ENCODE assay signal across 8 cellular contexts in the genomic region with DNA sequence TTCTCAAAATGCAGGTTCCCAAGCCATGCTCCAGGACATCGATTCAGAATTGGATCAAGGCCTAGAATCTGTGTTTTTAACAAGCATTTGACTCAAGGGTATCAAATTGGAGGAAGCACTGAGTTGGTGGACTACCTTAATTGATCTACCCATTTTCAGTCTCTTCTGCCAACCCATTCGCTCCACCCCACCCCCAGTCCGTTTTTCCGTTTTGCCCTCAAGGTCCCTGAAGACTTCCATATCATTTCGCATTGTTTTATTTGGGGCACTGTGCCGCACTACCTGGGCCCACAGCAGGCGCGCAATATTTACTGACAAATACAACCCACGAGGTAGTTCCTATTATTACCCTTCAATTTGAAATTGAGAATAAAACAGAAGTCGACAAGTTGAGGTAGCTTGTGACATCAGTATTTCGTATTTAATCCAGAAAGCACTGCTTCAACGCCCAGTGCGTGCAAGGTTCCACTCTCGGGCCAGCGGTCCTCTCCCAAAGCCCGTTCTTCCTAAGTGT. TPM values are rescaled to one million over a fixed set of nuclear protein-coding genes. Genes with fewer than 3 reads are reported as not detected.
DNase-seq lines count a peak whose midpoint lies in the region; ATAC-seq and TF ChIP-seq lines count a peak whose summit lies in the region.

No MANE protein-coding gene starts in this region.

- H3K36me3 ChIP-seq in fibroblast of lung (ENCODE audit: control insufficient read depth, insufficient read depth, low read length) (no peaks in the 10 kb centered on the region), sigmoid colon (peaks cover 0 to 3% (median 0%) of the 10 kb centered on the region in 4 donors)

- WGBS in sigmoid colon, 2 donors: 9 to 14% methylated on average over 16 of the region's 16 CpGs

- TF ChIP-seq POLR2A in sigmoid colon (IDR thresholded peaks at IDR 0.05): no peak

- no peaks in the 10 kb centered on the region for H3K9me3 Mint-ChIP-seq in activated B cell treated with CpG ODN at 0.5 μM for 24 hours

- POLR2A ChIA-PET in activated B cell treated with CpG ODN at 0.5 μM for 24 hours (lab: Charles Lee): interaction anchor here (0.6 to 2.6 kb wide), 20 partner anchors 11 to 526 kb away, joined by 3 to 19 read pairs (median 4); a partner anchor contains a TSS

- CTCF ChIA-PET in activated B cell treated with CpG ODN at 0.5 μM for 24 hours (lab: Charles Lee): interaction anchor here (1.0 to 3.1 kb wide), 7 partner anchors 24 to 314 kb away, joined by 3 to 15 read pairs (median 4); a partner anchor contains a TSS

- no peaks in the 10 kb centered on the region for H4K20me1 ChIP-seq in fibroblast of lung (ENCODE audit: control insufficient read depth, extremely low read depth, insufficient read depth, low read length)

- peaks cover 19% of the 10 kb centered on the region for H3K4me1 Mint-ChIP-seq in activated B cell treated with CpG ODN at 0.5 μM for 24 hours

- peak overlapping the region; percentile 98 for H3K4me2 ChIP-seq in fibroblast of lung (ENCODE audit: extremely low read depth, insufficient read depth, low read length)

- H3K27ac Mint-ChIP-seq in activated B cell treated with CpG ODN at 0.5 μM for 24 hours: peak overlapping the region; percentile 98

- peak overlapping the region; percentile 95 for H3K4me3 Mint-ChIP-seq in activated B cell treated with CpG ODN at 0.5 μM for 24 hours

- peak; percentile 23 for DNase-seq in activated naive CD4-positive, alpha-beta T cell treated with Interleukin-2 at 50 U/mL for 16 hours
- no peak for DNase-seq in activated naive CD4-positive, alpha-beta T cell (lab: John Stamatoyannopoulos, UW)
- no peak for DNase-seq in activated B cell treated with CpG ODN at 0.5 μM for 24 hours
- DNase-seq in fibroblast of lung (ENCODE audit: low read depth in 2 of 2): no peak
- DNase-seq in sigmoid colon: no peak
- DNase-seq in NCI-H526 treated with DMSO at 0.1 percent for 48 hours (lab: John Stamatoyannopoulos, UW): no peak

- H3K79me2 ChIP-seq in fibroblast of lung (ENCODE audit: control insufficient read depth, insufficient read depth, low read length): peaks cover 27% of the 10 kb centered on the region

- H3K4me3 ChIP-seq in fibroblast of lung (replicated peaks in 1 of 4; ENCODE audit: control extremely low read depth in 1 of 4, insufficient read depth in 1 of 4, low read depth in 3 of 4, low read length in 4 of 4) (peak overlapping the region; percentile 68 to 98 (median 96)), sigmoid colon (peak overlapping the region; percentile 87 to 95 (median 92))

- peak overlapping the region; percentile 93 for H3K9ac ChIP-seq in fibroblast of lung (ENCODE audit: insufficient read depth, low read length)

- ATAC-seq in activated B cell treated with CpG ODN at 0.5 μM for 24 hours (ENCODE audit: low read depth): no peak
- no peak for ATAC-seq in HG03442 (IDR thresholded peaks at IDR 0.05; ENCODE audit: unreplicated experiment)
- no peak for ATAC-seq in GM18867 (IDR thresholded peaks at IDR 0.05; ENCODE audit: unreplicated experiment)

- TF ChIP-seq CTCF in activated B cell treated with CpG ODN at 0.5 μM for 24 hours (IDR thresholded peaks at IDR 0.05) (no peak), fibroblast of lung (conservative IDR thresholded peaks at IDR 0.05 in 1 of 2, IDR thresholded peaks at IDR 0.05 in 1 of 2; ENCODE audit: low read depth in 1 of 2, low read length in 2 of 2) (no peak), sigmoid colon (IDR thresholded peaks at IDR 0.05) (no peak)

- H3K36me3 Mint-ChIP-seq in activated B cell treated with CpG ODN at 0.5 μM for 24 hours (ENCODE audit: low read depth): peaks cover 16% of the 10 kb centered on the region

- H3K9me3 ChIP-seq in fibroblast of lung (ENCODE audit: control insufficient read depth, insufficient read depth, low read depth, low read length) (no peaks in the 10 kb centered on the region), sigmoid colon (no peaks in the 10 kb centered on the region)

- intact Hi-C loops in activated B cell treated with CpG ODN at 0.5 μM for 24 hours (cut with micrococcal nuclease): loop anchor here (1.0 to 10.0 kb wide), 10 partner anchors 25 to 517 kb away; a partner anchor contains a TSS
- intact Hi-C loops in sigmoid colon (cut with DNase I): loop anchor here (2.0 kb wide), 1 partner anchor 35 kb away; a partner anchor contains a TSS

- H3K27me3 Mint-ChIP-seq in activated B cell treated with CpG ODN at 0.5 μM for 24 hours: no peaks in the 10 kb centered on the region

- H2AFZ ChIP-seq in fibroblast of lung (ENCODE audit: low read length): peak overlapping the region; percentile 99

- H3K27me3 ChIP-seq in fibroblast of lung (ENCODE audit: control insufficient read depth, insufficient read depth, low read length) (no peaks in the 10 kb centered on the region), sigmoid colon (no peaks in the 10 kb centered on the region)

- TF ChIP-seq EP300 in sigmoid colon (IDR thresholded peaks at IDR 0.05): no peak

- H3K4me1 ChIP-seq in fibroblast of lung (ENCODE audit: control insufficient read depth, extremely low read depth, insufficient read depth, low read length) (no peaks in the 10 kb centered on the region), sigmoid colon (peaks cover 0 to 36% (median 14%) of the 10 kb centered on the region in 4 donors)

- H3K27ac ChIP-seq in fibroblast of lung (ENCODE audit: insufficient read depth, low read length) (peak overlapping the region; percentile 93), sigmoid colon (peak overlapping the region; percentile 96 to 98 (median 98))

RNA-seq across cellular contexts. Expression of a gene that starts 0.6 kb away (rescaled TPM):
- total RNA-seq in activated B cell treated with CpG ODN at 0.5 μM for 24 hours (9.5 TPM in 2 replicates), fibroblast of lung (11.4 and 11.8 TPM in 2 replicates), sigmoid colon (10 to 100 TPM; 16.1 to 33.2 (median 18.3) TPM)
- polyA plus RNA-seq in fibroblast of lung (9.6 and 12.1 TPM in 2 replicates), sigmoid colon (10 to 100 TPM in 2 of 3 donors, 1 to 10 TPM in 1; 8.8 to 12.0 (median 10.3) TPM)
- polyA plus RNA-seq in fibroblast of lung (2012): 4.5 and 5.0 TPM in 2 replicates
- 8.2 and 9.3 TPM in 2 replicates for polyA minus RNA-seq in fibroblast of lung (ENCODE audit: low replicate concordance)

RNA-seq across cellular contexts. Expression of a gene that starts 35.4 kb away (rescaled TPM):
- total RNA-seq in activated B cell treated with CpG ODN at 0.5 μM for 24 hours: 0.93 and 1.2 TPM in 2 replicates
- 15.2 and 21.3 TPM in 2 replicates for total RNA-seq in fibroblast of lung
- polyA plus RNA-seq in fibroblast of lung: 34.5 and 45.5 TPM in 2 replicates
- 17.5 and 25.6 TPM in 2 replicates for polyA plus RNA-seq in fibroblast of lung (2012)
- 21.0 and 22.0 TPM in 2 replicates for polyA minus RNA-seq in fibroblast of lung (ENCODE audit: low replicate concordance)
- 100 to 1,000 TPM in 1 of 4 donors, 10 to 100 TPM in 3; 14.3 to 291 (median 57.8) TPM for total RNA-seq in sigmoid colon
- 10 to 100 TPM in 1 of 3 donors, 1 to 10 TPM in 2; 1.2 to 14.9 (median 4.9) TPM for polyA plus RNA-seq in sigmoid colon
